21 cellular contexts compared by ENCODE assay signal in the genomic region with DNA sequence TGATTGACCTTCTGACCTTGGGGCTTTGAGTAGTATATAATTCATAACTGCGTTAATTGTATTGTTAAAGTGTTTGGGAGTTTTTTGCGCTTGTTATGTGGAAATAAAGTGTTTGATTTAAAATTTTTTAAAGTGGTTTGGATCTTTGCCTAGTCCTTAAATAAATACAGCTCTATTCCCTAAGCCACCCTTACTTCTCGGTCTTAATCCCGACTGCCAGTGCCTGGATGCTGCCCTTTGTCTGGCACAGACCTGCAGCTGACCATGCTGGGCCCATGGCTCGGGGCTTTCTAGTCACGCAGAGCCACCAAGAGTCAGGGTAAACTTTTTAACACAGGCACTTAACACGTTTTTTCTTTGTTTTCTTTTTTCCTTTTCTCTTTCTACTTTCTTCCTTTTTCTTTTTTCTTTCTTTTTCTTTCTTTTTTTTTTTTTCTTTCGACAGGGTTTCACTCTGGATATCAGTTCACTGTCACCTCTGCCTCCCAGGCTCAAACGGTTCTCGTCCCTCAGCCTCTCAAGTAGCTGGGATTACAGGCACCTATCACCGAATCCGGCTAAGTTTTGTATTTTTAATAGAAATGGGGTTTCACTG. TPM values are rescaled to one million over a fixed set of nuclear protein-coding genes. Genes with fewer than 3 reads are reported as not detected.
"Had no signal": no experiment of that assay in that cellular context is flagged by ENCODE, and none has a peak within 500 bp of the region (broad histone marks: within the 10 kb centered on the region; RNA-seq: fewer than 3 reads in every experiment).

No MANE protein-coding gene starts in this region.

- H3K4me1 ChIP-seq: heart right ventricle, prostate gland, SJSA1, stomach had no signal

- H3K27me3 Mint-ChIP-seq: activated CD4-positive, alpha-beta memory T cell treated with anti-CD3 and anti-CD28 coated beads, Interleukin-2, amount 10 ng/mL, durations not matched to agents 7 days and 5 days; activated CD4-positive, alpha-beta T cell treated with anti-CD3 and anti-CD28 coated beads for 36 hours; activated naive CD4-positive, alpha-beta T cell treated with anti-CD3 and anti-CD28 coated beads, Interleukin-2, amount 10 ng/mL, durations not matched to agents 7 days and 5 days had no signal

- H3K27ac ChIP-seq: heart right ventricle, prostate gland, SJSA1, stomach, VCaP had no signal

- H3K27me3 ChIP-seq: heart right ventricle, SJSA1, stomach had no signal

- H3K4me1 Mint-ChIP-seq: activated CD4-positive, alpha-beta memory T cell treated with anti-CD3 and anti-CD28 coated beads, Interleukin-2, amount 10 ng/mL, durations not matched to agents 7 days and 5 days; activated CD4-positive, alpha-beta T cell treated with anti-CD3 and anti-CD28 coated beads for 36 hours; activated naive CD4-positive, alpha-beta T cell treated with anti-CD3 and anti-CD28 coated beads, Interleukin-2, amount 10 ng/mL, durations not matched to agents 7 days and 5 days had no signal

- H3K4me3 ChIP-seq: heart right ventricle, prostate gland, SJSA1, stomach, thoracic aorta had no signal

- H3K9me3 ChIP-seq: heart right ventricle, prostate gland, SJSA1, stomach, thoracic aorta had no signal

- H3K4me3 Mint-ChIP-seq: activated CD4-positive, alpha-beta memory T cell treated with anti-CD3 and anti-CD28 coated beads, Interleukin-2, amount 10 ng/mL, durations not matched to agents 7 days and 5 days; activated CD4-positive, alpha-beta T cell treated with anti-CD3 and anti-CD28 coated beads for 36 hours; activated naive CD4-positive, alpha-beta T cell treated with anti-CD3 and anti-CD28 coated beads, Interleukin-2, amount 10 ng/mL, durations not matched to agents 7 days and 5 days had no signal

- H3K27ac Mint-ChIP-seq: activated CD4-positive, alpha-beta memory T cell treated with anti-CD3 and anti-CD28 coated beads, Interleukin-2, amount 10 ng/mL, durations not matched to agents 7 days and 5 days; activated CD4-positive, alpha-beta T cell treated with anti-CD3 and anti-CD28 coated beads for 36 hours; activated naive CD4-positive, alpha-beta T cell treated with anti-CD3 and anti-CD28 coated beads, Interleukin-2, amount 10 ng/mL, durations not matched to agents 7 days and 5 days had no signal

- FAIRE-seq: frontal cortex, islet of Langerhans had no signal

- H3K9me3 Mint-ChIP-seq: activated CD4-positive, alpha-beta memory T cell treated with anti-CD3 and anti-CD28 coated beads, Interleukin-2, amount 10 ng/mL, durations not matched to agents 7 days and 5 days; activated naive CD4-positive, alpha-beta T cell treated with anti-CD3 and anti-CD28 coated beads, Interleukin-2, amount 10 ng/mL, durations not matched to agents 7 days and 5 days had no signal

- DNase-seq: activated CD4-positive, alpha-beta memory T cell treated with anti-CD3 and anti-CD28 coated beads, Interleukin-2, amount 10 ng/mL, durations not matched to agents 7 days and 5 days; activated CD4-positive, alpha-beta T cell treated with anti-CD3 and anti-CD28 coated beads for 36 hours; activated naive CD4-positive, alpha-beta T cell treated with anti-CD3 and anti-CD28 coated beads, Interleukin-2, amount 10 ng/mL, durations not matched to agents 7 days and 5 days; cerebellar nuclear complex; heart right ventricle; left ventricle myocardium superior; nucleus accumbens; stimulated activated CD4-positive, alpha-beta T cell treated with anti-CD3 and anti-CD28 coated beads, Interleukin-12 subunit alpha, Interleukin-12 subunit beta, amount 100 ng/mL, for 4 hours; stimulated activated CD4-positive, alpha-beta T cell treated with anti-CD3 and anti-CD28 coated beads, Interleukin-4, amount 100 ng/mL, for 1 hour; stimulated activated CD8-positive, alpha-beta memory T cell treated with anti-CD3 and anti-CD28 coated beads, Interleukin-4, amount 100 ng/mL, for 48 hours; stomach; SW 1271; T-helper 9 cell had no signal

- ATAC-seq: activated CD4-positive, alpha-beta T cell treated with anti-CD3 and anti-CD28 coated beads for 36 hours; heart right ventricle; left ventricle myocardium superior had no signal

RNA-seq across cellular contexts. Expression of a gene that starts 19.6 kb away (rescaled TPM):
- total RNA-seq: activated CD4-positive, alpha-beta memory T cell treated with anti-CD3 and anti-CD28 coated beads, Interleukin-2, amount 10 ng/mL, durations not matched to agents 7 days and 5 days; activated CD4-positive, alpha-beta T cell treated with anti-CD3 and anti-CD28 coated beads for 36 hours; dermis microvascular lymphatic vessel endothelial cell; frontal cortex; left ventricle myocardium superior; prostate gland; stomach; urinary bladder had no signal
- polyA plus RNA-seq: stomach had no signal
